Comparison of ENCODE assay signal across 8 cellular contexts in the genomic region with DNA sequence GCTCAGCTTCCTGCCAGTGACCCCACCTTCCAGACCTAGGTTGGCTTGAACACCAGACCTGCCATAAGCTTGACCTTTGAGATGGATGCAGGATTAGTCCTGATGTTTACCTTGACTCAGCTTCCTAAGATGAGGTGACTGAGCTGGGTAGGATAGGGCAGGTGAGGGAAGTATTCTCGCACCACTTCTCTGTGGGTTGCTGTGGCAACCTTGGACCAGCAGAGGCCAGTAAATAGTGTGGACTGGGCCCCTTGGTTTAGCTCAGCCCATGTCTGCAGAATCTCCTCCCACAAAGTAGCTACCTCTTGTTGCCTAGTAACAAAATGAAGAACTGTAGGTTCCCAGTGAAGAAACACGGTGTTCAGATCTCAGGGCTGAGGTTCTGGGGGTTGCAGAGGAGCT. TPM values are rescaled to one million over a fixed set of nuclear protein-coding genes. Genes with fewer than 3 reads are reported as not detected.
DNase-seq lines count a peak whose midpoint lies in the region; ATAC-seq and TF ChIP-seq lines count a peak whose summit lies in the region.

No MANE protein-coding gene starts in this region.

- H3K4me3 ChIP-seq in neural cell (ENCODE audit: low read length) = no peak overlapping the region

- no peak for TF ChIP-seq EP300 in neural cell (conservative IDR thresholded peaks at IDR 0.05; ENCODE audit: poor library complexity, severe bottlenecking)

- no peaks in the 10 kb centered on the region for H3K9me3 ChIP-seq in neural cell (ENCODE audit: low read length)

- no peaks in the 10 kb centered on the region for H4K20me1 ChIP-seq in neural cell (ENCODE audit: insufficient read depth)

- no peak overlapping the region for H3K9ac ChIP-seq in neural cell (ENCODE audit: low read length)

- no peak for TF ChIP-seq RAD21 in neural cell (conservative IDR thresholded peaks at IDR 0.05)

- no peaks in the 10 kb centered on the region for H3K36me3 ChIP-seq in neural cell (ENCODE audit: insufficient read depth, low read length)

- no peak overlapping the region for H3K4me2 ChIP-seq in neural cell (ENCODE audit: low read length)

- ATAC-seq in HG02678 (IDR thresholded peaks at IDR 0.05; ENCODE audit: unreplicated experiment) = no peak

- DNase-seq in NCI-H748 (lab: John Stamatoyannopoulos, UW; ENCODE audit: unreplicated experiment) (peak; percentile 5), NCI-H748 treated with DMSO at 0.1 percent for 48 hours (lab: John Stamatoyannopoulos, UW) (no peak), NCI-H226 (peak; percentile 54), DMS153 (lab: John Stamatoyannopoulos, UW) (no peak)
- no peak for DNase-seq in stimulated activated CD4-positive, alpha-beta T cell treated with anti-CD3 and anti-CD28 coated beads, Interleukin-4, amount 100 ng/mL, for 24 hours

- H3K27me3 ChIP-seq in neural cell (ENCODE audit: insufficient read depth, low read depth, low read length) = no peaks in the 10 kb centered on the region

- H3K9me2 ChIP-seq in neural cell (ENCODE audit: insufficient read depth, low read length) = no peaks in the 10 kb centered on the region

- peak; percentile 24 for TF ChIP-seq CTCF in neural cell (IDR thresholded peaks at IDR 0.05; ENCODE audit: poor library complexity, severe bottlenecking)

- H3F3A ChIP-seq in neural cell (ENCODE audit: insufficient read depth, low read length, poor library complexity, severe bottlenecking) = no peaks in the 10 kb centered on the region

- H2AFZ ChIP-seq in neural cell (ENCODE audit: low read depth, low read length) = no peak overlapping the region

- H3K27ac ChIP-seq in cingulate gyrus (ENCODE audit: low read depth, low read length) = peak overlapping the region; percentile 52
- H3K27ac ChIP-seq in neural cell (ENCODE audit: low read length) = no peak overlapping the region

- H3K79me2 ChIP-seq in neural cell (replicated peaks; ENCODE audit: insufficient read depth, low read length) = no peaks in the 10 kb centered on the region

TF ChIP-seq in neural cell, 6 proteins besides CTCF, POLR2A, EP300 and RAD21:
- TF ChIP-seq POLR2AphosphoS5 (IDR thresholded peaks at IDR 0.05) (no peak), EZH2 (IDR thresholded peaks at IDR 0.05; ENCODE audit: borderline replicate concordance, insufficient read depth, low read length, poor library complexity, severe bottlenecking) (no peak), TAF1 (IDR thresholded peaks at IDR 0.05; ENCODE audit: low read depth) (no peak), SMC3 (conservative IDR thresholded peaks at IDR 0.05; ENCODE audit: poor library complexity) (no peak), MXI1 (conservative IDR thresholded peaks at IDR 0.05; ENCODE audit: poor library complexity, severe bottlenecking) (no peak)
- TF ChIP-seq, protein P1, sequence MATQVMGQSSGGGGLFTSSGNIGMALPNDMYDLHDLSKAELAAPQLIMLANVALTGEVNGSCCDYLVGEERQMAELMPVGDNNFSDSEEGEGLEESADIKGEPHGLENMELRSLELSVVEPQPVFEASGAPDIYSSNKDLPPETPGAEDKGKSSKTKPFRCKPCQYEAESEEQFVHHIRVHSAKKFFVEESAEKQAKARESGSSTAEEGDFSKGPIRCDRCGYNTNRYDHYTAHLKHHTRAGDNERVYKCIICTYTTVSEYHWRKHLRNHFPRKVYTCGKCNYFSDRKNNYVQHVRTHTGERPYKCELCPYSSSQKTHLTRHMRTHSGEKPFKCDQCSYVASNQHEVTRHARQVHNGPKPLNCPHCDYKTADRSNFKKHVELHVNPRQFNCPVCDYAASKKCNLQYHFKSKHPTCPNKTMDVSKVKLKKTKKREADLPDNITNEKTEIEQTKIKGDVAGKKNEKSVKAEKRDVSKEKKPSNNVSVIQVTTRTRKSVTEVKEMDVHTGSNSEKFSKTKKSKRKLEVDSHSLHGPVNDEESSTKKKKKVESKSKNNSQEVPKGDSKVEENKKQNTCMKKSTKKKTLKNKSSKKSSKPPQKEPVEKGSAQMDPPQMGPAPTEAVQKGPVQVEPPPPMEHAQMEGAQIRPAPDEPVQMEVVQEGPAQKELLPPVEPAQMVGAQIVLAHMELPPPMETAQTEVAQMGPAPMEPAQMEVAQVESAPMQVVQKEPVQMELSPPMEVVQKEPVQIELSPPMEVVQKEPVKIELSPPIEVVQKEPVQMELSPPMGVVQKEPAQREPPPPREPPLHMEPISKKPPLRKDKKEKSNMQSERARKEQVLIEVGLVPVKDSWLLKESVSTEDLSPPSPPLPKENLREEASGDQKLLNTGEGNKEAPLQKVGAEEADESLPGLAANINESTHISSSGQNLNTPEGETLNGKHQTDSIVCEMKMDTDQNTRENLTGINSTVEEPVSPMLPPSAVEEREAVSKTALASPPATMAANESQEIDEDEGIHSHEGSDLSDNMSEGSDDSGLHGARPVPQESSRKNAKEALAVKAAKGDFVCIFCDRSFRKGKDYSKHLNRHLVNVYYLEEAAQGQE (IDR thresholded peaks at IDR 0.05; ENCODE audit: borderline replicate concordance) = no peak
TF ChIP-seq in neural cell: peak in this region for 0.

RNA-seq across cellular contexts. Expression of a gene that starts 8.4 kb away (rescaled TPM):
- 4.9 and 7.9 TPM in 2 replicates for polyA plus RNA-seq in neural cell
- 7.3 and 7.5 TPM in 2 replicates for polyA minus RNA-seq in neural cell

Comparison
In these comparisons a context has a peak if more than half of its experiments do, and no peak if none do; other contexts are left out.
1. DNase-seq: peak in NCI-H748 (single experiment) and NCI-H226 (single experiment); none in NCI-H748 treated with DMSO at 0.1 percent for 48 hours (single experiment), stimulated activated CD4-positive, alpha-beta T cell treated with anti-CD3 and anti-CD28 coated beads, Interleukin-4, amount 100 ng/mL, for 24 hours (single experiment) and DMS153 (single experiment).